Comparison of ENCODE assay signal across 31 cellular contexts in the genomic region with DNA sequence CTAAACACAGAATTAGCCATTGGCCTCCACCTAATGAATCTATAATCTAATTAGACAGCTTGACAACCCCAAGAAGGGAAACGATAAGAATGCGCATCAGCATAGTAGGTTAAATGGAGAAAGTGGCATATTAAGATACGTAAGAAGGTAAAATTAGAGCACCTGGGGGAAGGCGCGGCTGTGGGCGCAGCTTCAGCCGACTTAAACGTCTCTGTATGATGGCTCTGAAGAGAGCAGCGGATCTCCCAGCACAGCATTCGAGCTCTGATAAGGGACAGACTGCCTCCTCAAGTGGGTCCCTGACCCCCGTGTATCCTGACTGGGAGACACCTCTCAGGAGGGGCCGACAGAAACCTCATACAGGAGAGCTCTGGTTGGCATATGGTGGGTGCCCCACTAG.
"Had no signal": no experiment of that assay in that cellular context is flagged by ENCODE, and none has a peak within 500 bp of the region (broad histone marks: within the 10 kb centered on the region; RNA-seq: fewer than 3 reads in every experiment).

No MANE protein-coding gene starts in this region.

- H3K36me3 ChIP-seq: adrenal gland, ascending aorta, brain microvascular endothelial cell, breast epithelium, cardiac muscle cell had no signal

- H3K9me3 ChIP-seq: adrenal gland, ascending aorta, body of pancreas, breast epithelium had no signal

- H3K4me3 ChIP-seq: adrenal gland, ascending aorta, body of pancreas, breast epithelium, cardiac muscle cell had no signal

- DNase-seq: activated effector memory CD4-positive, alpha-beta T cell treated with anti-CD3 and anti-CD28 coated beads, Interleukin-2, amount 50 U/mL, for 16 hours; activated effector memory CD4-positive, alpha-beta T cell treated with Interleukin-2 at 50 U/mL for 16 hours; activated gamma-delta T cell; activated gamma-delta T cell treated with Interleukin-2 at 50 U/mL for 16 hours; activated naive CD4-positive, alpha-beta T cell; activated naive CD4-positive, alpha-beta T cell treated with anti-CD3 and anti-CD28 coated beads for 36 hours; activated naive CD4-positive, alpha-beta T cell treated with anti-CD3 and anti-CD28 coated beads, Interleukin-2, amount 10 ng/mL, durations not matched to agents 7 days and 5 days; activated naive CD4-positive, alpha-beta T cell treated with anti-CD3 and anti-CD28 coated beads, Interleukin-2, amount 50 U/mL, for 16 hours; activated naive CD4-positive, alpha-beta T cell treated with Interleukin-2 at 50 U/mL for 16 hours; activated naive CD8-positive, alpha-beta T cell treated with anti-CD3 and anti-CD28 coated beads for 36 hours; activated naive CD8-positive, alpha-beta T cell treated with anti-CD3 and anti-CD28 coated beads, Interleukin-2, amount 10 ng/mL, durations not matched to agents 7 days and 5 days; activated naive CD8-positive, alpha-beta T cell treated with anti-CD3 and anti-CD28 coated beads, Interleukin-2, amount 50 U/mL, for 24 hours; activated T-cell treated with anti-CD3 and anti-CD28 coated beads, Interleukin-2, amount 50 U/mL, for 1 hour; activated T-cell treated with anti-CD3 and anti-CD28 coated beads, Interleukin-2, amount 50 U/mL, for 24 hours; activated T-cell treated with anti-CD3 and anti-CD28 coated beads, Interleukin-2, amount 50 U/mL, for 4 hours; activated T-cell treated with anti-CD3 and anti-CD28 coated beads, Interleukin-2, amount 50 U/mL, for 48 hours; activated T-cell treated with anti-CD3 and anti-CD28 coated beads, Interleukin-2, amount 50 U/mL, for 72 hours; adrenal gland; amniotic stem cell; amygdala; anterior cingulate cortex; aorta; body of pancreas; brain microvascular endothelial cell; central memory CD4-positive, alpha-beta T cell; cerebellar nuclear complex had no signal

- H3K27ac ChIP-seq: adrenal gland, ascending aorta, body of pancreas, brain microvascular endothelial cell, breast epithelium, cardiac muscle cell had no signal

- ATAC-seq: activated naive CD4-positive, alpha-beta T cell treated with anti-CD3 and anti-CD28 coated beads, Interleukin-2, amount 50 U/mL, for 72 hours; activated naive CD8-positive, alpha-beta T cell treated with anti-CD3 and anti-CD28 coated beads, Interleukin-2, amount 50 U/mL, for 24 hours; activated T-cell treated with anti-CD3 and anti-CD28 coated beads, Interleukin-2, amount 50 U/mL, for 4 hours; activated T-cell treated with anti-CD3 and anti-CD28 coated beads, Interleukin-2, amount 50 U/mL, for 72 hours; activated T-helper 17 cell treated with anti-CD3 and anti-CD28 coated beads, Interleukin-2, amount 50 U/mL, for 72 hours; body of pancreas had no signal

- H3K27me3 ChIP-seq: adrenal gland, ascending aorta, body of pancreas, brain microvascular endothelial cell, breast epithelium, cardiac muscle cell had no signal

- H3K4me1 ChIP-seq: adrenal gland, ascending aorta, body of pancreas, breast epithelium had no signal
